Comparison of ENCODE assay signal across 1 cellular context in genomic region chr7:108028111-108028510, GRCh38.
TF ChIP-seq lines count a peak whose summit lies in the region.

No MANE protein-coding gene starts in this region.

TF ChIP-seq in HepG2, 621 proteins besides CTCF, POLR2A, EP300 and RAD21 (continued from another document and continues in another):
- TF ChIP-seq MAX (IDR thresholded peaks at IDR 0.05): no peak
- TF ChIP-seq ZNF687 (CRISPR knock-in tag; IDR thresholded peaks at IDR 0.05): no peak
- no peak for TF ChIP-seq TEF (CRISPR knock-in tag; IDR thresholded peaks at IDR 0.05)
- peak; percentile 29; the same call in 1 of the 2 replicates for TF ChIP-seq FOXP1 (IDR thresholded peaks at IDR 0.05)
- peak; percentile 80 for TF ChIP-seq FOXP1 (CRISPR knock-in tag; IDR thresholded peaks at IDR 0.05)
- no peak for TF ChIP-seq FOXO4 (CRISPR knock-in tag; conservative IDR thresholded peaks at IDR 0.05)
- TF ChIP-seq ZFP90 (CRISPR knock-in tag; IDR thresholded peaks at IDR 0.05; ENCODE audit: borderline replicate concordance): no peak
- no peak for TF ChIP-seq ATF6 (CRISPR knock-in tag; conservative IDR thresholded peaks at IDR 0.05)
- peak; percentile 41; the same call in 1 of the 2 replicates for TF ChIP-seq GATA4 (IDR thresholded peaks at IDR 0.05; ENCODE audit: borderline replicate concordance, low read depth)
- no peak for TF ChIP-seq JARID2 (CRISPR knock-in tag; IDR thresholded peaks at IDR 0.05; ENCODE audit: insufficient replicate concordance)
- TF ChIP-seq ZNF704 (CRISPR knock-in tag; IDR thresholded peaks at IDR 0.05; ENCODE audit: borderline replicate concordance): no peak
- no peak for TF ChIP-seq ZNF768 (CRISPR knock-in tag; IDR thresholded peaks at IDR 0.05)
- TF ChIP-seq BCL6 (CRISPR knock-in tag; IDR thresholded peaks at IDR 0.05): peak; percentile 95
- TF ChIP-seq SMAD3 (CRISPR knock-in tag; IDR thresholded peaks at IDR 0.05): peak; percentile 69; the same call in 1 of the 2 replicates
- TF ChIP-seq ZNF781 (CRISPR knock-in tag; IDR thresholded peaks at IDR 0.05; ENCODE audit: borderline replicate concordance, not compliant biosample characterization): no peak
- TF ChIP-seq NFIC (IDR thresholded peaks at IDR 0.05; ENCODE audit: low read length): peak; percentile 71
- peak; percentile 89 for TF ChIP-seq TBX3 (IDR thresholded peaks at IDR 0.05; ENCODE audit: borderline replicate concordance)
- TF ChIP-seq ZNF639 (CRISPR knock-in tag; conservative IDR thresholded peaks at IDR 0.05): no peak
- no peak for TF ChIP-seq BRF2 (CRISPR knock-in tag; IDR thresholded peaks at IDR 0.05)
- TF ChIP-seq NR2F1 (CRISPR knock-in tag; IDR thresholded peaks at IDR 0.05): peak; percentile 78 to 80; a peak in 3 of 4 replicates
- TF ChIP-seq NR3C1 (CRISPR knock-in tag; IDR thresholded peaks at IDR 0.05): no peak
- no peak for TF ChIP-seq TAF1 (CRISPR knock-in tag; IDR thresholded peaks at IDR 0.05)
- TF ChIP-seq FOXA1 (IDR thresholded peaks at IDR 0.05): peak; percentile 77
- peak; percentile 90 for TF ChIP-seq FOXA1 (CRISPR knock-in tag; IDR thresholded peaks at IDR 0.05)
- TF ChIP-seq JDP2 (CRISPR knock-in tag; IDR thresholded peaks at IDR 0.05; ENCODE audit: borderline replicate concordance): no peak
- TF ChIP-seq SIN3A (IDR thresholded peaks at IDR 0.05; ENCODE audit: borderline replicate concordance, low read depth, low read length): no peak
- no peak for TF ChIP-seq PAWR (CRISPR knock-in tag; IDR thresholded peaks at IDR 0.05; ENCODE audit: borderline replicate concordance)
- no peak for TF ChIP-seq ZNF282 (IDR thresholded peaks at IDR 0.05; ENCODE audit: partially characterized antibody)
- peak; percentile 41; the same call in 1 of the 2 replicates for TF ChIP-seq FOXJ3 (CRISPR knock-in tag; IDR thresholded peaks at IDR 0.05; ENCODE audit: borderline replicate concordance)
- no peak for TF ChIP-seq KLF12 (CRISPR knock-in tag; IDR thresholded peaks at IDR 0.05; ENCODE audit: borderline replicate concordance)
- TF ChIP-seq SRF (IDR thresholded peaks at IDR 0.05; ENCODE audit: low read depth, low read length): no peak
- no peak for TF ChIP-seq ZKSCAN1 (IDR thresholded peaks at IDR 0.05; ENCODE audit: low read length)
- TF ChIP-seq FOSL2 (CRISPR knock-in tag; IDR thresholded peaks at IDR 0.05): peak; percentile 41; the same call in 1 of the 2 replicates
- TF ChIP-seq ZNF280B (CRISPR knock-in tag; IDR thresholded peaks at IDR 0.05; ENCODE audit: borderline replicate concordance): no peak
- TF ChIP-seq E2F1 (CRISPR knock-in tag; IDR thresholded peaks at IDR 0.05): no peak
- no peak for TF ChIP-seq ZNF788 (CRISPR knock-in tag; IDR thresholded peaks at IDR 0.05; ENCODE audit: borderline replicate concordance)
- no peak for TF ChIP-seq ZFY (CRISPR knock-in tag; IDR thresholded peaks at IDR 0.05)
- no peak for TF ChIP-seq SRSF9 (IDR thresholded peaks at IDR 0.05; ENCODE audit: borderline replicate concordance, insufficient read depth, low read depth, low read length, poor library complexity, severe bottlenecking)
- no peak for TF ChIP-seq ZNF83 (CRISPR knock-in tag; IDR thresholded peaks at IDR 0.05; ENCODE audit: borderline replicate concordance)
- TF ChIP-seq NRL (CRISPR knock-in tag; IDR thresholded peaks at IDR 0.05; ENCODE audit: borderline replicate concordance): no peak
- no peak for TF ChIP-seq EEA1 (CRISPR knock-in tag; IDR thresholded peaks at IDR 0.05; ENCODE audit: borderline replicate concordance)
- no peak for TF ChIP-seq ZNF550 (CRISPR knock-in tag; IDR thresholded peaks at IDR 0.05; ENCODE audit: borderline replicate concordance)
- TF ChIP-seq ZNF232 (CRISPR knock-in tag; IDR thresholded peaks at IDR 0.05; ENCODE audit: borderline replicate concordance): no peak
- peak; percentile 67 for TF ChIP-seq FOXP4 (CRISPR knock-in tag; IDR thresholded peaks at IDR 0.05)
